In genomic region chr1:204617256-204618147, GRCh38 we compare ENCODE assay signal across 29 cellular contexts.
DNase-seq lines count a peak whose midpoint lies in the region; ATAC-seq and TF ChIP-seq lines count a peak whose summit lies in the region.
"Had no signal": no experiment of that assay in that cellular context is flagged by ENCODE, and none has a peak within 500 bp of the region (broad histone marks: within the 10 kb centered on the region; RNA-seq: fewer than 3 reads in every experiment).

No MANE protein-coding gene starts in this region.

- H3K36me3 ChIP-seq in osteoblast (ENCODE audit: insufficient read depth, low read length) (no peaks in the 10 kb centered on the region), WERI-Rb-1 (peaks cover 19% of the 10 kb centered on the region)
- H3K36me3 ChIP-seq: esophagus squamous epithelium, heart right ventricle, lower lobe of right lung, pancreas, SJCRH30 had no signal

- no peak overlapping the region for H2AFZ ChIP-seq in osteoblast (ENCODE audit: low read length)

- no peak overlapping the region for H3K4me3 Mint-ChIP-seq in T-helper 17 cell
- H3K4me3 Mint-ChIP-seq: activated B cell treated with CpG ODN at 0.5 μM for 24 hours; activated naive CD8-positive, alpha-beta T cell treated with anti-CD3 and anti-CD28 coated beads, Interleukin-2, amount 10 ng/mL, durations not matched to agents 7 days and 5 days; activated T-cell treated with anti-CD3 and anti-CD28 coated beads, Interleukin-2, amount 50 U/mL, for 24 hours; B cell; natural killer cell treated with Interleukin-12 subunit alpha and Interleukin-12 subunit beta and Interleukin-15 and Interleukin-18, amount 100 ng/mL, for 72 hours; stimulated activated naive CD8-positive, alpha-beta T cell treated with anti-CD3 and anti-CD28 coated beads, Interleukin-15, Interleukin-2, amounts not matched to agents 100 ng/mL and 50 ng/mL, for 24 hours had no signal

- H3K4me3 ChIP-seq in osteoblast (ENCODE audit: insufficient read depth, low read length) (no peak overlapping the region), WERI-Rb-1 (ENCODE audit: low read depth, low read length) (no peak overlapping the region)
- H3K4me3 ChIP-seq: esophagus squamous epithelium, heart right ventricle, lower lobe of right lung, pancreas, SJCRH30 had no signal

- no peak overlapping the region for H3K4me2 ChIP-seq in osteoblast (ENCODE audit: insufficient read depth, low read length)
- H3K4me2 ChIP-seq: KMS-11 had no signal

- peak in 12 of 14 donors; percentile 17 to 82 (median 58) for DNase-seq in C1 segment of cervical spinal cord (lab: John Stamatoyannopoulos, UW)
- no peak for DNase-seq in T-helper 17 cell
- peak; percentile 45 for DNase-seq in globus pallidus (ENCODE audit: low spot score)
- peak; percentile 61 for DNase-seq in osteoblast (ENCODE audit: insufficient read length, low spot score, missing footprints)
- DNase-seq in WERI-Rb-1 = no peak
- DNase-seq in stimulated activated naive CD8-positive, alpha-beta T cell treated with anti-CD3 and anti-CD28 coated beads, Interleukin-15, Interleukin-2, amounts not matched to agents 100 U/mL and 50 U/mL, for 24 hours = no peak
- DNase-seq: activated B cell treated with CpG ODN at 0.5 μM for 24 hours; activated CD4-positive, alpha-beta T cell treated with anti-CD3 and anti-CD28 coated beads, Interleukin-2, amount 50 U/mL, for 1 hour; activated gamma-delta T cell; activated naive CD8-positive, alpha-beta T cell treated with anti-CD3 and anti-CD28 coated beads, Interleukin-2, amount 10 ng/mL, durations not matched to agents 7 days and 5 days; activated T-cell treated with anti-CD3 and anti-CD28 coated beads, Interleukin-2, amount 50 U/mL, for 24 hours; DMS53; esophagus squamous epithelium; foreskin keratinocyte; HCEC 1CT; heart right ventricle; kidney glomerular epithelial cell; lower lobe of right lung; NCI-H1417 treated with DMSO at 0.1 percent for 48 hours; NCI-H82; pancreas; SJCRH30; small intestine; T1000 had no signal

- H3K4me1 ChIP-seq in osteoblast (ENCODE audit: insufficient read depth, low read length) = peaks cover 3% of the 10 kb centered on the region
- H3K4me1 ChIP-seq: foreskin keratinocyte, heart right ventricle, lower lobe of right lung, pancreas, SJCRH30 had no signal

- H3K27me3 Mint-ChIP-seq in T-helper 17 cell = peaks cover under 1% of the 10 kb centered on the region
- H3K27me3 Mint-ChIP-seq: activated B cell treated with CpG ODN at 0.5 μM for 24 hours; activated naive CD8-positive, alpha-beta T cell treated with anti-CD3 and anti-CD28 coated beads, Interleukin-2, amount 10 ng/mL, durations not matched to agents 7 days and 5 days; activated T-cell treated with anti-CD3 and anti-CD28 coated beads, Interleukin-2, amount 50 U/mL, for 24 hours; B cell; natural killer cell treated with Interleukin-12 subunit alpha and Interleukin-12 subunit beta and Interleukin-15 and Interleukin-18, amount 100 ng/mL, for 72 hours; stimulated activated naive CD8-positive, alpha-beta T cell treated with anti-CD3 and anti-CD28 coated beads, Interleukin-15, Interleukin-2, amounts not matched to agents 100 ng/mL and 50 ng/mL, for 24 hours had no signal

- H3K4me1 Mint-ChIP-seq in T-helper 17 cell = no peaks in the 10 kb centered on the region
- H3K4me1 Mint-ChIP-seq: activated B cell treated with CpG ODN at 0.5 μM for 24 hours; activated naive CD8-positive, alpha-beta T cell treated with anti-CD3 and anti-CD28 coated beads, Interleukin-2, amount 10 ng/mL, durations not matched to agents 7 days and 5 days; B cell had no signal

- H3K27ac Mint-ChIP-seq in T-helper 17 cell = peak overlapping the region; percentile 16
- H3K27ac Mint-ChIP-seq: activated B cell treated with CpG ODN at 0.5 μM for 24 hours; activated naive CD8-positive, alpha-beta T cell treated with anti-CD3 and anti-CD28 coated beads, Interleukin-2, amount 10 ng/mL, durations not matched to agents 7 days and 5 days; activated T-cell treated with anti-CD3 and anti-CD28 coated beads, Interleukin-2, amount 50 U/mL, for 24 hours; B cell; natural killer cell treated with Interleukin-12 subunit alpha and Interleukin-12 subunit beta and Interleukin-15 and Interleukin-18, amount 100 ng/mL, for 72 hours; stimulated activated naive CD8-positive, alpha-beta T cell treated with anti-CD3 and anti-CD28 coated beads, Interleukin-15, Interleukin-2, amounts not matched to agents 100 ng/mL and 50 ng/mL, for 24 hours had no signal

- ATAC-seq in T-helper 17 cell = no peak
- ATAC-seq in GM21447 (IDR thresholded peaks at IDR 0.05; ENCODE audit: unreplicated experiment) = no peak
- ATAC-seq in stimulated activated naive CD8-positive, alpha-beta T cell treated with anti-CD3 and anti-CD28 coated beads, Interleukin-15, Interleukin-2, amounts not matched to agents 100 U/mL and 50 U/mL, for 24 hours = no peak
- ATAC-seq: foreskin keratinocyte, lower lobe of right lung, pancreas had no signal

- H3K27me3 ChIP-seq in osteoblast (ENCODE audit: insufficient read depth, low read length) = peaks cover 41% of the 10 kb centered on the region
- no peaks in the 10 kb centered on the region for H3K27me3 ChIP-seq in WERI-Rb-1 (ENCODE audit: insufficient read depth, low read depth, severe bottlenecking)
- H3K27me3 ChIP-seq: pancreas had no signal

- TF ChIP-seq CTCF in osteoblast (IDR thresholded peaks at IDR 0.05; ENCODE audit: extremely low read depth, low read depth, low read length) = no peak
- TF ChIP-seq CTCF in WERI-Rb-1 (IDR thresholded peaks at IDR 0.05; ENCODE audit: low read depth, low read length) = no peak

- H3K27ac ChIP-seq in osteoblast (ENCODE audit: low read depth, low read length) (no peak overlapping the region), WERI-Rb-1 (no peak overlapping the region)
- H3K27ac ChIP-seq: esophagus squamous epithelium, foreskin keratinocyte, heart right ventricle, KMS-11, lower lobe of right lung, pancreas, SJCRH30 had no signal

- no peaks in the 10 kb centered on the region for H4K20me1 ChIP-seq in osteoblast (ENCODE audit: insufficient read depth, low read length)

- no peaks in the 10 kb centered on the region for H3K79me2 ChIP-seq in osteoblast (ENCODE audit: insufficient read depth, low read length)

- no peaks in the 10 kb centered on the region for H3K9me3 ChIP-seq in T-helper 17 cell (ENCODE audit: control insufficient read depth, low read length, poor library complexity, severe bottlenecking)
- no peaks in the 10 kb centered on the region for H3K9me3 ChIP-seq in osteoblast (ENCODE audit: low read depth, low read length)
- H3K9me3 ChIP-seq in WERI-Rb-1 (ENCODE audit: severe bottlenecking) = no peaks in the 10 kb centered on the region
- H3K9me3 ChIP-seq: esophagus squamous epithelium, heart right ventricle, lower lobe of right lung, pancreas, SJCRH30 had no signal

- H3K36me3 Mint-ChIP-seq in T-helper 17 cell (ENCODE audit: low read depth) = no peaks in the 10 kb centered on the region
- H3K36me3 Mint-ChIP-seq: activated naive CD8-positive, alpha-beta T cell treated with anti-CD3 and anti-CD28 coated beads, Interleukin-2, amount 10 ng/mL, durations not matched to agents 7 days and 5 days; natural killer cell treated with Interleukin-12 subunit alpha and Interleukin-12 subunit beta and Interleukin-15 and Interleukin-18, amount 100 ng/mL, for 72 hours had no signal

Comparison
In these comparisons a context has a peak if more than half of its experiments do, and no peak if none do; other contexts are left out.
1. DNase-seq: peak in C1 segment of cervical spinal cord (12 of 14), globus pallidus (single experiment) and osteoblast (single experiment); none in T-helper 17 cell (0 of 3), WERI-Rb-1 (single experiment) and stimulated activated naive CD8-positive, alpha-beta T cell treated with anti-CD3 and anti-CD28 coated beads, Interleukin-15, Interleukin-2, amounts not matched to agents 100 U/mL and 50 U/mL, for 24 hours (single experiment).